Comparison of ENCODE assay signal across 1 cellular context in the genomic region with DNA sequence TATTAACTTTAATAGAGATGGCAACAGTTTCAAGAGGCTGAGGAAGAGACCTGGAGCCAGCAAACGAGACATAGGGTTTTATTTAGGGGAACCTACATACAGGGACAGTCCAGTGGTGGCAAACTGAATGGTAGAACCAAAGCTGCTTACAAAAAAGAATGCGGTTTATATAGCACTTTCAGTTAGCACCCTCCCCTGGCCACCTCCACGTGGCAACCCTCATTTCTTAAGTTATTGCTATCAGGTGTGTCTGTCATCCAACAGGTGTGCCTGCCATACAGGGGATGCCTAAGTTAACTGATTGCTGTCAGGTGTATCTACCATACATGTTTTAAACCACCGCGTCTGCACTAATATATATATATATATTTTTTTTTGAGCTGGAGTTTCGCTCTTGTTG.
TF ChIP-seq lines count a peak whose summit lies in the region.

No MANE protein-coding gene starts in this region.

TF ChIP-seq in IMR-90, 13 proteins besides CTCF, POLR2A, EP300 and RAD21 (continued from another document):
- TF ChIP-seq MAZ (IDR thresholded peaks at IDR 0.05; ENCODE audit: borderline replicate concordance, low read depth, low read length) (no peak), RFX5 (IDR thresholded peaks at IDR 0.05; ENCODE audit: low read depth, low read length) (no peak), CHD1 (IDR thresholded peaks at IDR 0.05; ENCODE audit: low read depth, low read length) (no peak), BHLHE40 (IDR thresholded peaks at IDR 0.05; ENCODE audit: low read depth, low read length) (no peak), ELK1 (IDR thresholded peaks at IDR 0.05; ENCODE audit: borderline replicate concordance, low read depth, low read length) (no peak), USF2 (IDR thresholded peaks at IDR 0.05; ENCODE audit: low read depth, low read length) (no peak)
